ENCODE assay signal across 21 cellular contexts in genomic region chr2:160700006-160700405, GRCh38.
"Had no signal": no experiment of that assay in that cellular context is flagged by ENCODE, and none has a peak within 500 bp of the region (broad histone marks: within the 10 kb centered on the region; RNA-seq: fewer than 3 reads in every experiment).

No MANE protein-coding gene starts in this region.

- H3K36me3 Mint-ChIP-seq: activated naive CD8-positive, alpha-beta T cell treated with anti-CD3 and anti-CD28 coated beads for 36 hours; immature natural killer cell; naive thymus-derived CD4-positive, alpha-beta T cell; type B pancreatic cell had no signal

- H3K27ac Mint-ChIP-seq: activated naive CD8-positive, alpha-beta T cell treated with anti-CD3 and anti-CD28 coated beads for 36 hours; immature natural killer cell; naive thymus-derived CD4-positive, alpha-beta T cell; type B pancreatic cell had no signal

- H3K4me3 Mint-ChIP-seq: activated naive CD8-positive, alpha-beta T cell treated with anti-CD3 and anti-CD28 coated beads for 36 hours; immature natural killer cell; naive thymus-derived CD4-positive, alpha-beta T cell; type B pancreatic cell had no signal

- FAIRE-seq: colon had no signal

- H3K36me3 ChIP-seq: cardiac muscle cell, sigmoid colon had no signal

- H3K9me3 Mint-ChIP-seq: activated naive CD8-positive, alpha-beta T cell treated with anti-CD3 and anti-CD28 coated beads for 36 hours; immature natural killer cell; type B pancreatic cell had no signal

- H3K9me3 ChIP-seq: sigmoid colon had no signal

- H3K4me3 ChIP-seq: cardiac muscle cell, sigmoid colon had no signal

- H3K27me3 Mint-ChIP-seq: activated naive CD8-positive, alpha-beta T cell treated with anti-CD3 and anti-CD28 coated beads for 36 hours; type B pancreatic cell had no signal

- H3K27me3 ChIP-seq: cardiac muscle cell, sigmoid colon had no signal

- DNase-seq: activated CD4-positive, alpha-beta T cell treated with anti-CD3 and anti-CD28 coated beads, Interleukin-2, amount 50 U/mL, for 4 hours; activated CD4-positive, CD25-positive, alpha-beta regulatory T cell treated with anti-CD3 and anti-CD28 coated beads, Interleukin-2, amount 50 U/mL, for 72 hours; activated gamma-delta T cell; activated naive CD8-positive, alpha-beta T cell treated with anti-CD3 and anti-CD28 coated beads for 36 hours; activated T-cell treated with anti-CD3 and anti-CD28 coated beads, Interleukin-2, amount 50 U/mL, for 48 hours; aorta; effector CD4-positive, alpha-beta T cell; foreskin fibroblast; glutamatergic neuron; immature natural killer cell; left colon; naive thymus-derived CD4-positive, alpha-beta T cell; nucleus accumbens; sigmoid colon; stimulated activated CD4-positive, alpha-beta T cell treated with anti-CD3 and anti-CD28 coated beads, Interleukin-12 subunit alpha, Interleukin-12 subunit beta, amount 100 ng/mL, for 4 hours; stimulated activated naive CD4-positive, alpha-beta T cell treated with Interleukin-2 at 50 U/mL for 16 hours; T-helper 9 cell had no signal

- H3K27ac ChIP-seq: cardiac muscle cell, epithelial cell of prostate, sigmoid colon had no signal
